In genomic region chr1:8027748-8028631, GRCh38 we compare ENCODE assay signal across 9 cellular contexts. TPM values are rescaled to one million over a fixed set of nuclear protein-coding genes. Genes with fewer than 3 reads are reported as not detected.
DNase-seq lines count a peak whose midpoint lies in the region; TF ChIP-seq lines count a peak whose summit lies in the region.
"Had no signal": no experiment of that assay in that cellular context is flagged by ENCODE, and none has a peak within 500 bp of the region (broad histone marks: within the 10 kb centered on the region; RNA-seq: fewer than 3 reads in every experiment).

No MANE protein-coding gene starts in this region.

- no peak for TF ChIP-seq CTCF in foreskin fibroblast (IDR thresholded peaks at IDR 0.05; ENCODE audit: low read depth, low read length)

- CTCF ChIA-PET in activated naive CD4-positive, alpha-beta T cell treated with anti-CD3 and anti-CD28 coated beads, Interleukin-2, amount 10 ng/mL, durations not matched to agents 7 days and 5 days (lab: Charles Lee): interaction anchor here (0.5 to 5.1 kb wide), 4 partner anchors 14 to 349 kb away, joined by 4 to 39 read pairs (median 8); no protein-coding TSS in a partner anchor

- H3K9ac ChIP-seq in stomach smooth muscle (ENCODE audit: low read length in 2 of 2): peak overlapping the region; percentile 94 to 99

- peak overlapping the region; percentile 67 for H3K27ac ChIP-seq in SJSA1
- peak overlapping the region; percentile 98 for H3K27ac ChIP-seq in stomach smooth muscle (ENCODE audit: low read length)

- peaks cover 13% of the 10 kb centered on the region for H3K4me1 Mint-ChIP-seq in activated naive CD4-positive, alpha-beta T cell treated with anti-CD3 and anti-CD28 coated beads, Interleukin-2, amount 10 ng/mL, durations not matched to agents 7 days and 5 days

- peaks cover 59% of the 10 kb centered on the region for H3K27me3 Mint-ChIP-seq in activated naive CD4-positive, alpha-beta T cell treated with anti-CD3 and anti-CD28 coated beads, Interleukin-2, amount 10 ng/mL, durations not matched to agents 7 days and 5 days

- no peaks in the 10 kb centered on the region for H3K27me3 ChIP-seq in SJSA1 (replicated peaks)
- no peaks in the 10 kb centered on the region for H3K27me3 ChIP-seq in stomach smooth muscle (ENCODE audit: control insufficient read depth in 1 of 2, insufficient read depth in 2 of 2, low read length in 2 of 2)

- DNase-seq in GM03348 (ENCODE audit: low spot score) (peak; percentile 62), SJSA1 (ENCODE audit: low read depth in 1 of 2, low spot score in 2 of 2) (peak in 1 of 2 experiments; percentile 59), foreskin fibroblast (peak; percentile 90 to 93), cerebellar nuclear complex (lab: John Stamatoyannopoulos, UW) (no peak), COLO668 (lab: John Stamatoyannopoulos, UW; ENCODE audit: unreplicated experiment) (no peak), NCI-H1092 (lab: John Stamatoyannopoulos, UW) (no peak)
- no peak for DNase-seq in activated naive CD4-positive, alpha-beta T cell treated with anti-CD3 and anti-CD28 coated beads, Interleukin-2, amount 10 ng/mL, durations not matched to agents 7 days and 5 days
- DNase-seq: midbrain had no signal

- H3K27ac Mint-ChIP-seq in activated naive CD4-positive, alpha-beta T cell treated with anti-CD3 and anti-CD28 coated beads, Interleukin-2, amount 10 ng/mL, durations not matched to agents 7 days and 5 days: no peak overlapping the region

- peaks cover 43% of the 10 kb centered on the region for H3K4me1 ChIP-seq in SJSA1 (replicated peaks)
- peaks cover 22% of the 10 kb centered on the region for H3K4me1 ChIP-seq in stomach smooth muscle (ENCODE audit: control insufficient read depth, insufficient read depth, low read length)

- H3K4me3 Mint-ChIP-seq in activated naive CD4-positive, alpha-beta T cell treated with anti-CD3 and anti-CD28 coated beads, Interleukin-2, amount 10 ng/mL, durations not matched to agents 7 days and 5 days: no peak overlapping the region

- no peaks in the 10 kb centered on the region for H3K9me3 Mint-ChIP-seq in activated naive CD4-positive, alpha-beta T cell treated with anti-CD3 and anti-CD28 coated beads, Interleukin-2, amount 10 ng/mL, durations not matched to agents 7 days and 5 days

- H3K9me3 ChIP-seq in SJSA1 (replicated peaks) (0 out of 2 replicates have a peak, but pooled peaks cover 2% of the 10 kb centered on the region), stomach smooth muscle (ENCODE audit: control insufficient read depth in 2 of 2, low read length in 2 of 2) (no peaks in the 10 kb centered on the region)

- no peak overlapping the region for H3K4me3 ChIP-seq in SJSA1
- H3K4me3 ChIP-seq in foreskin fibroblast (ENCODE audit: low read depth in 1 of 2, low read length in 2 of 2): no peak overlapping the region
- peak overlapping the region; percentile 31 to 94 for H3K4me3 ChIP-seq in stomach smooth muscle (ENCODE audit: low read length in 2 of 2)

- peaks cover 8% of the 10 kb centered on the region for H3K36me3 ChIP-seq in SJSA1
- H3K36me3 ChIP-seq in stomach smooth muscle (ENCODE audit: control insufficient read depth in 2 of 2, insufficient read depth in 2 of 2, low read length in 2 of 2): no peaks in the 10 kb centered on the region

- no peaks in the 10 kb centered on the region for H3K36me3 Mint-ChIP-seq in activated naive CD4-positive, alpha-beta T cell treated with anti-CD3 and anti-CD28 coated beads, Interleukin-2, amount 10 ng/mL, durations not matched to agents 7 days and 5 days

RNA-seq across cellular contexts. Expression of gene ERRFI1, which starts 1.9 kb away (rescaled TPM):
- 18.4 and 21.7 TPM in 2 replicates for total RNA-seq in SJSA1 (2014; rRNA removed; shearing (Covaris generic))

Comparison
In these comparisons a context has a peak if more than half of its experiments do, and no peak if none do; other contexts are left out.
1. DNase-seq: peak in GM03348 (single experiment) and foreskin fibroblast (2 of 2); none in cerebellar nuclear complex (0 of 2), COLO668 (single experiment), activated naive CD4-positive, alpha-beta T cell treated with anti-CD3 and anti-CD28 coated beads, Interleukin-2, amount 10 ng/mL, durations not matched to agents 7 days and 5 days (single experiment) and NCI-H1092 (single experiment).
2. H3K4me3 ChIP-seq: peak in stomach smooth muscle (2 of 2); none in SJSA1 (single experiment) and foreskin fibroblast (0 of 2).